Comparison of ENCODE assay signal across 1 cellular context in genomic region chr22:42268852-42269406, GRCh38.
TF ChIP-seq lines count a peak whose summit lies in the region.

No MANE protein-coding gene starts in this region.

TF ChIP-seq in K562, 482 proteins besides CTCF, POLR2A, EP300 and RAD21 (continued from another document):
- TF ChIP-seq POLR2H (tag; IDR thresholded peaks at IDR 0.05; ENCODE audit: low read depth) (no peak), JUND (IDR thresholded peaks at IDR 0.05; ENCODE audit: borderline replicate concordance, low read depth, low read length) (no peak), JUND (tag; IDR thresholded peaks at IDR 0.05; ENCODE audit: borderline replicate concordance, low read depth, low read length) (no peak), MITF (IDR thresholded peaks at IDR 0.05) (no peak), NFYB (IDR thresholded peaks at IDR 0.05; ENCODE audit: extremely low read depth, insufficient read length) (no peak), RHOXF2B (CRISPR knock-in tag; conservative IDR thresholded peaks at IDR 0.05) (no peak), ELF4 (CRISPR knock-in tag; IDR thresholded peaks at IDR 0.05) (no peak), TFAP4 (CRISPR knock-in tag; IDR thresholded peaks at IDR 0.05; ENCODE audit: borderline replicate concordance) (no peak), BRD9 (IDR thresholded peaks at IDR 0.05; ENCODE audit: low read depth, partially characterized antibody) (no peak), HMGXB4 (CRISPR knock-in tag; IDR thresholded peaks at IDR 0.05) (no peak), ZFPM2 (CRISPR knock-in tag; IDR thresholded peaks at IDR 0.05) (no peak), SRSF9 (IDR thresholded peaks at IDR 0.05; ENCODE audit: borderline replicate concordance, low read depth, low read length) (no peak), CAMTA2 (CRISPR knock-in tag; conservative IDR thresholded peaks at IDR 0.05) (no peak), ETV1 (tag; conservative IDR thresholded peaks at IDR 0.05; ENCODE audit: low read depth) (no peak), SMARCA5 (IDR thresholded peaks at IDR 0.05) (no peak), PTTG1 (tag; IDR thresholded peaks at IDR 0.05; ENCODE audit: low read depth) (no peak)
